10 cellular contexts compared by ENCODE assay signal in the genomic region with DNA sequence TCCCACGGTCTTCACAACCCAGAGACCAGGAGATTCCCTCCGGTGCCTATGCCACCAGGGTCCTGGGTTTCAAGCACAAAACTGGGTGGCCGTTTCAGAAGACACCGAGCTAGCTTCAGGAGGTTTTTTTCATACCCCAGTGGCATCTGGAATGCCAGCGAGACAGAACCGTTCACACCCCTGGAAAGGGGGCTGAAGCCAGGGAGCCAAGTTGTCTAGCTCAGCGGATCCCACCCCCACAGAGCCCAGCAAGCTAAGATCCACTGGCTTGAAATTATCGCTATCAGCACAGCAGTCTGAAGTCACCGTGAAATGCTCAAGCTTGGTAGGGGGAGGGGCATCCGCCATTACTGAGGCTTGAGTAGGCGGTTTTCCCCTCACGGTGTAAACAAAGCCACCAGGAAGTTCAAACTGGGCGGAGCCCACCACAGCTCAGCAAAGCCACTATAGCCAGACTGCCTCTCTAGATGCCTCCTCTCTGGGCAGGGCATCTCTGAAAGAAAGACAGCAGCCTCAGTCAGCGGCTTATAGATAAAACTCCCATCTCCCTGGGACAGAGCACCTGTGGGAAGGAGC. TPM values are rescaled to one million over a fixed set of nuclear protein-coding genes. Genes with fewer than 3 reads are reported as not detected.
A peak's percentile ranks its signal among the peaks of the same experiment; 100 is the strongest.
DNase-seq lines count a peak whose midpoint lies in the region; ATAC-seq and TF ChIP-seq lines count a peak whose summit lies in the region.
"Not testable (repeated sequence)": the region's sequence is repeated elsewhere in the genome, so short reads cannot be mapped to it uniquely, and the experiment has no call there.
"Had no signal": no experiment of that assay in that cellular context is flagged by ENCODE, and none has a peak within 500 bp of the region (broad histone marks: within the 10 kb centered on the region; RNA-seq: fewer than 3 reads in every experiment).

No MANE protein-coding gene starts in this region.

- not testable (repeated sequence) for H3K27me3 ChIP-seq in mesendoderm (ENCODE audit: insufficient read depth, low read length, poor library complexity)

- not testable (repeated sequence) for H3K27ac ChIP-seq in mesendoderm (ENCODE audit: low read depth, low read length)

- H2BK5ac ChIP-seq in mesendoderm (ENCODE audit: low read length) = not testable (repeated sequence)

- peak; percentile 32 for DNase-seq in CMK (ENCODE audit: low read depth)
- peak; percentile 12 for DNase-seq in NCI-H69 (lab: John Stamatoyannopoulos, UW)
- DNase-seq in T follicular helper cell (ENCODE audit: low read depth) = peak; percentile 33
- peak; percentile 2 for DNase-seq in activated CD8-positive, alpha-beta T cell treated with anti-CD3 and anti-CD28 coated beads for 36 hours
- DNase-seq in activated effector memory CD4-positive, alpha-beta T cell treated with Interleukin-2 at 50 U/mL for 16 hours = peak; percentile 0
- peak; percentile 23 for DNase-seq in mesendoderm

- not testable (repeated sequence) for TF ChIP-seq CTCF in activated CD8-positive, alpha-beta T cell treated with anti-CD3 and anti-CD28 coated beads for 36 hours (IDR thresholded peaks at IDR 0.05)

- not testable (repeated sequence) for H2BK15ac ChIP-seq in mesendoderm (replicated peaks; ENCODE audit: low read depth)

- H3K4me1 ChIP-seq in mesendoderm (ENCODE audit: control insufficient read depth, low read depth, low read length) = not testable (repeated sequence)

- not testable (repeated sequence) for H3K9me3 Mint-ChIP-seq in activated CD8-positive, alpha-beta T cell treated with anti-CD3 and anti-CD28 coated beads for 36 hours

- H3K36me3 Mint-ChIP-seq in activated CD8-positive, alpha-beta T cell treated with anti-CD3 and anti-CD28 coated beads for 36 hours (ENCODE audit: low read depth) = not testable (repeated sequence)

- not testable (repeated sequence) for H4K8ac ChIP-seq in mesendoderm (ENCODE audit: low read depth, low read length)

- H3K4ac ChIP-seq in mesendoderm (ENCODE audit: low read depth, low read length) = not testable (repeated sequence)

- not testable (repeated sequence) for H3K27me3 Mint-ChIP-seq in activated CD8-positive, alpha-beta T cell treated with anti-CD3 and anti-CD28 coated beads for 36 hours

- H3K79me1 ChIP-seq in mesendoderm (ENCODE audit: low read length) = not testable (repeated sequence)

- H3K4me2 ChIP-seq in mesendoderm (ENCODE audit: low read length) = not testable (repeated sequence)

- not testable (repeated sequence) for H3K27ac Mint-ChIP-seq in activated CD8-positive, alpha-beta T cell treated with anti-CD3 and anti-CD28 coated beads for 36 hours

- not testable (repeated sequence) for H4K5ac ChIP-seq in mesendoderm (ENCODE audit: low read length)

- H2AK5ac ChIP-seq in mesendoderm (ENCODE audit: low read length) = not testable (repeated sequence)

- not testable (repeated sequence) for H3K4me3 ChIP-seq in mesendoderm (ENCODE audit: low read length)

- H3K23ac ChIP-seq in mesendoderm (ENCODE audit: low read length) = not testable (repeated sequence)

- not testable (repeated sequence) for H3K4me3 Mint-ChIP-seq in activated CD8-positive, alpha-beta T cell treated with anti-CD3 and anti-CD28 coated beads for 36 hours

- H3K36me3 ChIP-seq in mesendoderm (ENCODE audit: control insufficient read depth, insufficient read depth, low read length) = not testable (repeated sequence)

- intact Hi-C loops in activated CD8-positive, alpha-beta T cell treated with anti-CD3 and anti-CD28 coated beads for 36 hours (cut with micrococcal nuclease) = not testable (repeated sequence)

- not testable (repeated sequence) for TF ChIP-seq EP300 in Ishikawa (IDR thresholded peaks at IDR 0.05; ENCODE audit: borderline replicate concordance)

- CTCF ChIA-PET in activated CD8-positive, alpha-beta T cell treated with anti-CD3 and anti-CD28 coated beads for 36 hours (lab: Charles Lee) = not testable (repeated sequence)

- not testable (repeated sequence) for H3K56ac ChIP-seq in mesendoderm (ENCODE audit: low read length)

- H2BK120ac ChIP-seq in mesendoderm (ENCODE audit: low read depth, low read length) = not testable (repeated sequence)

- POLR2A ChIA-PET in activated CD8-positive, alpha-beta T cell treated with anti-CD3 and anti-CD28 coated beads for 36 hours (lab: Charles Lee) = not testable (repeated sequence)

- H3K79me2 ChIP-seq in mesendoderm (ENCODE audit: control insufficient read depth, insufficient read depth, low read length) = not testable (repeated sequence)

- not testable (repeated sequence) for ATAC-seq in activated CD8-positive, alpha-beta T cell treated with anti-CD3 and anti-CD28 coated beads for 36 hours

- not testable (repeated sequence) for H3K4me1 Mint-ChIP-seq in activated CD8-positive, alpha-beta T cell treated with anti-CD3 and anti-CD28 coated beads for 36 hours (ENCODE audit: low read depth)

- not testable (repeated sequence) for TF ChIP-seq RAD21 in Ishikawa (IDR thresholded peaks at IDR 0.05; ENCODE audit: low read depth)

- not testable (repeated sequence) for H3K9ac ChIP-seq in mesendoderm (ENCODE audit: low read length)

- not testable (repeated sequence) for H3K18ac ChIP-seq in mesendoderm (ENCODE audit: low read length)

- no CpG with 5 or more reads among the region's 14 CpGs for WGBS in mesendoderm (ENCODE audit: extremely low coverage, insufficient coverage, low lambda C conversion rate)

TF ChIP-seq in Ishikawa, 13 proteins besides CTCF, POLR2A, EP300 and RAD21:
- peak; percentile 30; the same call in 1 of the 2 replicates for TF ChIP-seq YY1 (IDR thresholded peaks at IDR 0.05; ENCODE audit: low read depth)

RNA-seq across cellular contexts. Expression of a gene that starts 40.1 kb away (rescaled TPM):
- not detected for total RNA-seq in activated CD8-positive, alpha-beta T cell treated with anti-CD3 and anti-CD28 coated beads for 36 hours
- polyA plus RNA-seq in mesendoderm (2013, experiment 1 of 2) = 0.01 TPM
- polyA plus RNA-seq in mesendoderm (2013, experiment 2 of 2) = 0.04 TPM
- total RNA-seq: activated CD4-positive, alpha-beta T cell treated with anti-CD3 and anti-CD28 coated beads, Interleukin-2, amount 10 ng/mL, durations not matched to agents 24 days and 14 days; activated naive CD4-positive, alpha-beta T cell treated with anti-CD3 and anti-CD28 coated beads for 36 hours; T-helper 17 cell had no signal
